21 cellular contexts compared by ENCODE assay signal in genomic region chr10:97066877-97067555, GRCh38.
"Had no signal": no experiment of that assay in that cellular context is flagged by ENCODE, and none has a peak within 500 bp of the region (broad histone marks: within the 10 kb centered on the region; RNA-seq: fewer than 3 reads in every experiment).

No MANE protein-coding gene starts in this region.

- ATAC-seq: effector memory CD8-positive, alpha-beta T cell; esophagus mucosa; gastroesophageal sphincter; heart left ventricle; natural killer cell; right cardiac atrium; stimulated activated naive B cell treated with anti-CD40 and anti-IgM and Interleukin-4, amounts not matched to agents 10 μg/mL and 1 μg/mL and 100 μg/mL, for 72 hours had no signal

- H3K9me3 Mint-ChIP-seq: effector memory CD8-positive, alpha-beta T cell; memory B cell; natural killer cell; neural crest cell; stimulated activated naive CD8-positive, alpha-beta T cell treated with anti-CD3 and anti-CD28 coated beads, Interleukin-15, Interleukin-2, amounts not matched to agents 100 ng/mL and 50 ng/mL, for 24 hours had no signal

- H3K36me3 ChIP-seq: gastroesophageal sphincter, heart left ventricle, prostate gland, sigmoid colon, transverse colon, vagina had no signal

- DNase-seq: central memory CD4-positive, alpha-beta T cell; cortex of kidney; effector memory CD8-positive, alpha-beta T cell; foreskin fibroblast; islet precursor cell; natural killer cell; right cardiac atrium; sigmoid colon; stimulated activated CD4-positive, alpha-beta T cell treated with anti-CD3 and anti-CD28 coated beads, Interleukin-2, amount 100 ng/mL, for 48 hours; stimulated activated naive B cell treated with anti-CD40 and anti-IgM and Interleukin-4, amounts not matched to agents 10 μg/mL and 1 μg/mL and 100 μg/mL, for 72 hours; transverse colon had no signal

- H3K4me3 Mint-ChIP-seq: effector memory CD8-positive, alpha-beta T cell; memory B cell; natural killer cell; neural crest cell; stimulated activated naive B cell treated with anti-CD40 and anti-IgM and Interleukin-4, amounts not matched to agents 10 μg/mL and 1 μg/mL and 100 μg/mL, for 72 hours; stimulated activated naive CD8-positive, alpha-beta T cell treated with anti-CD3 and anti-CD28 coated beads, Interleukin-15, Interleukin-2, amounts not matched to agents 100 ng/mL and 50 ng/mL, for 24 hours had no signal

- H3K4me1 ChIP-seq: gastroesophageal sphincter, heart left ventricle, prostate gland, sigmoid colon, transverse colon, vagina had no signal

- H3K36me3 Mint-ChIP-seq: natural killer cell; stimulated activated naive B cell treated with anti-CD40 and anti-IgM and Interleukin-4, amounts not matched to agents 10 μg/mL and 1 μg/mL and 100 μg/mL, for 72 hours had no signal

- H3K4me2 ChIP-seq: hepatocyte had no signal

- H3K9me3 ChIP-seq: heart left ventricle, prostate gland, sigmoid colon, transverse colon, vagina had no signal

- H3K27ac ChIP-seq: gastroesophageal sphincter, heart left ventricle, hepatocyte, prostate gland, sigmoid colon, transverse colon, vagina had no signal

- H3K27me3 ChIP-seq: hepatocyte, vagina had no signal

- H3K79me2 ChIP-seq: hepatocyte had no signal

- H3K27ac Mint-ChIP-seq: effector memory CD8-positive, alpha-beta T cell; memory B cell; natural killer cell; stimulated activated naive B cell treated with anti-CD40 and anti-IgM and Interleukin-4, amounts not matched to agents 10 μg/mL and 1 μg/mL and 100 μg/mL, for 72 hours; stimulated activated naive CD8-positive, alpha-beta T cell treated with anti-CD3 and anti-CD28 coated beads, Interleukin-15, Interleukin-2, amounts not matched to agents 100 ng/mL and 50 ng/mL, for 24 hours had no signal

- H3K4me3 ChIP-seq: gastroesophageal sphincter, heart left ventricle, hepatocyte, lung, prostate gland, sigmoid colon, transverse colon, vagina had no signal

- H2AFZ ChIP-seq: hepatocyte had no signal

- H3K4me1 Mint-ChIP-seq: natural killer cell, neural crest cell had no signal
